10 cellular contexts compared by ENCODE assay signal in the genomic region with DNA sequence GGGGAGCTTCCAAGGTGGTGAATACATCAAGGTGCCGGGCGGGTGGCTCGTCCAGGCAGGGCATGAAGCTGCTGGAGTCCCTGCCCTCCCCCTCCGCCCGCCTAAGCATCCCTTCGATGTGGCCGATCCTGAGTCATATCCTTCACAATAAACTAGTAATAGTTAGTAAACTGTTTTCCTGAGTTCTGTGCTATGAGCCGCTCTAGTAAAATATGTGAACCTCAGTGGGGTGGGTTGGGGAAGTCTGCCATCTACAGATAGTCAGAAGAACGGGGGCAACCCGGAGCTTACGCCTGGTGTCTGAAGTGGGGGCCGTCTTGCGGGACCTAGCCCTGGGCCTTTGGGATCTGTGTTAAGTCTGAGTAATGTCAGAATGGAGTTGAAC. TPM values are rescaled to one million over a fixed set of nuclear protein-coding genes. Genes with fewer than 3 reads are reported as not detected.
DNase-seq lines count a peak whose midpoint lies in the region; ATAC-seq and TF ChIP-seq lines count a peak whose summit lies in the region.
"Had no signal": no experiment of that assay in that cellular context is flagged by ENCODE, and none has a peak within 500 bp of the region (broad histone marks: within the 10 kb centered on the region; RNA-seq: fewer than 3 reads in every experiment).

No MANE protein-coding gene starts in this region.

- H4K20me1 ChIP-seq in PC-3 (ENCODE audit: low read length): no peaks in the 10 kb centered on the region

- DNase-seq in Caco-2: no peak
- DNase-seq in PC-3: peak; percentile 98
- DNase-seq in fibroblast of gingiva (ENCODE audit: low read depth): peak; percentile 33
- DNase-seq in trophoblast cell: peak; percentile 35 to 54
- no peak for DNase-seq in ureter (ENCODE audit: low spot score)
- no peak for DNase-seq in SW 1271 (lab: John Stamatoyannopoulos, UW)
- DNase-seq in NCI-H1694 treated with DMSO at 0.1 percent for 48 hours (lab: John Stamatoyannopoulos, UW): no peak
- DNase-seq: left colon had no signal

- no peaks in the 10 kb centered on the region for H3K9me3 ChIP-seq in Caco-2
- H3K9me3 ChIP-seq in PC-3 (ENCODE audit: low read length): no peaks in the 10 kb centered on the region
- no peaks in the 10 kb centered on the region for H3K9me3 ChIP-seq in trophoblast cell (ENCODE audit: insufficient read depth, low read depth, low read length)

- H3K4me1 ChIP-seq in Caco-2 (peaks cover 44% of the 10 kb centered on the region), PC-3 (ENCODE audit: insufficient read depth, low read length) (peaks cover 42% of the 10 kb centered on the region), trophoblast cell (ENCODE audit: control insufficient read depth in 1 of 2, insufficient read depth in 2 of 2, low read length in 2 of 2) (peaks cover 5 to 11% of the 10 kb centered on the region in 2 experiments)

- H3K36me3 Mint-ChIP-seq in Caco-2 (ENCODE audit: insufficient read depth, unreplicated experiment): peaks cover 5% of the 10 kb centered on the region

- H3K36me3 ChIP-seq in Caco-2 (ENCODE audit: control insufficient read depth, insufficient read depth, low read length) (no peaks in the 10 kb centered on the region), PC-3 (ENCODE audit: low read depth, low read length) (0 out of 2 replicates have a peak, but pooled peaks cover 4% of the 10 kb centered on the region), trophoblast cell (ENCODE audit: control insufficient read depth in 1 of 2, insufficient read depth in 2 of 2, low read length in 2 of 2) (no peaks in the 10 kb centered on the region)

- no peak overlapping the region for H4K91ac ChIP-seq in trophoblast cell (ENCODE audit: low read depth, low read length)

- no peak overlapping the region for H4K8ac ChIP-seq in trophoblast cell (ENCODE audit: low read depth, low read length)

- BruUV-seq in Caco-2 (replicated peaks; lab: Mats Ljungman, UMichigan) (no TSS peak), PC-3 (replicated peaks; lab: Mats Ljungman, UMichigan) (no TSS peak)

- H3K4ac ChIP-seq in trophoblast cell (ENCODE audit: low read depth, low read length): no peak overlapping the region

- H3K9ac ChIP-seq in PC-3 (ENCODE audit: low read length) (peak overlapping the region; percentile 71), trophoblast cell (ENCODE audit: low read length) (no peak overlapping the region)

- H3K4me1 Mint-ChIP-seq in Caco-2 (ENCODE audit: low read depth, unreplicated experiment): peaks cover 31% of the 10 kb centered on the region
- H3K4me1 Mint-ChIP-seq: central memory CD8-positive, alpha-beta T cell had no signal

- H3K79me1 ChIP-seq in trophoblast cell (ENCODE audit: low read length): no peaks in the 10 kb centered on the region

- H3K27ac Mint-ChIP-seq in Caco-2 (ENCODE audit: unreplicated experiment): peak overlapping the region; percentile 22

- no peak overlapping the region for H2BK12ac ChIP-seq in trophoblast cell (ENCODE audit: low read length)

- H3K18ac ChIP-seq in trophoblast cell (ENCODE audit: low read length): no peak overlapping the region

- no peak overlapping the region for H3K14ac ChIP-seq in trophoblast cell (ENCODE audit: low read length)

- no peak overlapping the region for H2AFZ ChIP-seq in PC-3 (ENCODE audit: low read length)
- H2AFZ ChIP-seq in trophoblast cell (ENCODE audit: insufficient read depth, low read length, poor library complexity): no peak overlapping the region

- H3K9me3 Mint-ChIP-seq in Caco-2 (ENCODE audit: unreplicated experiment): no peaks in the 10 kb centered on the region
- H3K9me3 Mint-ChIP-seq: central memory CD8-positive, alpha-beta T cell had no signal

- CTCF ChIA-PET in Caco-2 (lab: Charles Lee) (no interaction called here), PC-3 (lab: Charles Lee) (interaction anchor here (0.6 to 2.6 kb wide), 6 partner anchors 34 to 320 kb away, joined by 4 to 12 read pairs (median 6); no protein-coding TSS in a partner anchor)

- intact Hi-C loops in Caco-2 (cut with micrococcal nuclease; ENCODE audit: unreplicated experiment): no loop called here
- intact Hi-C loops in PC-3 (cut with micrococcal nuclease): loop anchor here (1.0 to 10.0 kb wide), 9 partner anchors 21 to 760 kb away; a partner anchor contains a TSS

- no peak overlapping the region for H3K23ac ChIP-seq in trophoblast cell (ENCODE audit: low read length)

- no peaks in the 10 kb centered on the region for H3K27me3 ChIP-seq in Caco-2 (replicated peaks; ENCODE audit: control insufficient read depth, insufficient read depth, low read length)
- no peaks in the 10 kb centered on the region for H3K27me3 ChIP-seq in PC-3 (ENCODE audit: low read length)
- H3K27me3 ChIP-seq in trophoblast cell (ENCODE audit: insufficient read depth, low read length): no peaks in the 10 kb centered on the region

- no peak overlapping the region for H4K12ac ChIP-seq in trophoblast cell (ENCODE audit: low read depth, low read length)

- TF ChIP-seq CTCF in Caco-2 (IDR thresholded peaks at IDR 0.05; ENCODE audit: insufficient read depth in 1 of 2, low read depth in 1 of 2, low read length in 1 of 2, severe bottlenecking in 1 of 2, unreplicated experiment in 1 of 2) (no peak), PC-3 (conservative IDR thresholded peaks at IDR 0.05; ENCODE audit: low read depth, low read length) (peak; percentile 64)

- peaks cover 52% of the 10 kb centered on the region for H3K79me2 ChIP-seq in PC-3 (ENCODE audit: low read length)
- no peaks in the 10 kb centered on the region for H3K79me2 ChIP-seq in trophoblast cell (ENCODE audit: control insufficient read depth, insufficient read depth, low read length, poor library complexity)

- POLR2A ChIA-PET in Caco-2 (lab: Charles Lee) (no interaction called here), PC-3 (lab: Charles Lee; ENCODE audit: unreplicated experiment) (no interaction called here)

- H3K4me3 ChIP-seq in Caco-2 (ENCODE audit: low read depth, low read length): no peak overlapping the region
- H3K4me3 ChIP-seq in PC-3 (ENCODE audit: low read length): peak overlapping the region; percentile 63
- H3K4me3 ChIP-seq in trophoblast cell (ENCODE audit: low read depth, low read length): no peak overlapping the region

- H2BK5ac ChIP-seq in trophoblast cell (ENCODE audit: low read depth, low read length, poor library complexity): no peak overlapping the region

- H2BK120ac ChIP-seq in trophoblast cell (ENCODE audit: insufficient read depth, low read length, poor library complexity): no peak overlapping the region

- H3K27ac ChIP-seq in PC-3 (ENCODE audit: low read length) (peak overlapping the region; percentile 90), trophoblast cell (ENCODE audit: low read depth, low read length) (no peak overlapping the region)

- peak; percentile 77 for ATAC-seq in PC-3
- ATAC-seq in GM21825 (IDR thresholded peaks at IDR 0.05; ENCODE audit: unreplicated experiment): no peak
- ATAC-seq: left colon had no signal

- no peak overlapping the region for H3K4me3 Mint-ChIP-seq in Caco-2 (ENCODE audit: unreplicated experiment)
- H3K4me3 Mint-ChIP-seq: central memory CD8-positive, alpha-beta T cell had no signal

- H3K9me2 ChIP-seq in PC-3 (replicated peaks; ENCODE audit: low read length): no peaks in the 10 kb centered on the region

- H3K27me3 Mint-ChIP-seq in Caco-2 (ENCODE audit: insufficient read depth, unreplicated experiment): no peaks in the 10 kb centered on the region

- H2AK5ac ChIP-seq in trophoblast cell (ENCODE audit: low read length): no peak overlapping the region

- H3K4me2 ChIP-seq in PC-3 (ENCODE audit: low read length): peak overlapping the region; percentile 86
- H3K4me2 ChIP-seq in trophoblast cell (ENCODE audit: low read length): no peak overlapping the region

- no CpG with 5 or more reads among the region's 13 CpGs for WGBS in trophoblast cell (ENCODE audit: extremely low coverage, insufficient coverage, insufficient read length)

- peaks cover 9% of the 10 kb centered on the region for H3F3A ChIP-seq in PC-3 (ENCODE audit: low read length, unreplicated experiment)

RNA-seq across cellular contexts. Expression of a gene that starts 21.6 kb away (rescaled TPM):
- 12.6 and 13.5 TPM in 2 replicates for total RNA-seq in Caco-2 (2022)
- 50.4 and 81.4 TPM in 2 replicates for total RNA-seq in PC-3 (2014; rRNA removed)
- polyA plus RNA-seq in trophoblast cell (2013): 5.3 and 5.6 TPM in 2 replicates
- 66.4 TPM for total RNA-seq in ureter

RNA-seq across cellular contexts. Expression of a gene that starts 53.0 kb away (rescaled TPM):
- total RNA-seq in Caco-2 (2022) (5.6 and 8.2 TPM in 2 replicates), PC-3 (2014; rRNA removed) (13.4 and 16.8 TPM in 2 replicates), ureter (14.1 TPM)
- polyA plus RNA-seq in trophoblast cell (2013): 3.3 and 3.6 TPM in 2 replicates

Comparison
In these comparisons a context has a peak if more than half of its experiments do, and no peak if none do; other contexts are left out.
1. DNase-seq: peak in PC-3 (single experiment), fibroblast of gingiva (single experiment) and trophoblast cell (2 of 2); none in Caco-2 (0 of 2), ureter (single experiment), SW 1271 (0 of 2) and NCI-H1694 treated with DMSO at 0.1 percent for 48 hours (single experiment).